In genomic region chr11:19777342-19778102, GRCh38 we compare ENCODE assay signal across 8 cellular contexts.
DNase-seq lines count a peak whose midpoint lies in the region; ATAC-seq lines count a peak whose summit lies in the region.

No MANE protein-coding gene starts in this region.

- DNase-seq in NCI-H2196 treated with DMSO at 0.1 percent for 48 hours (lab: John Stamatoyannopoulos, UW; ENCODE audit: unreplicated experiment) (peak; percentile 11), NCI-H2196 (lab: John Stamatoyannopoulos, UW; ENCODE audit: unreplicated experiment) (no peak), NCI-H146 (lab: John Stamatoyannopoulos, UW) (peak; percentile 70), mucosa of gallbladder (ENCODE audit: low spot score) (peak; percentile 29), Kasumi-1 (lab: John Stamatoyannopoulos, UW) (no peak), NCI-H446 (lab: John Stamatoyannopoulos, UW) (no peak)

- peak; percentile 66 for ATAC-seq in GM21737 (IDR thresholded peaks at IDR 0.05; ENCODE audit: unreplicated experiment)

- H3K27me3 ChIP-seq in ectodermal cell (ENCODE audit: control insufficient read depth, insufficient read depth, low read length, poor library complexity, severe bottlenecking) = peaks cover 7% of the 10 kb centered on the region

- H3K4me3 ChIP-seq in ectodermal cell (ENCODE audit: insufficient read depth, low read depth, low read length) = peak overlapping the region; percentile 59

- no peaks in the 10 kb centered on the region for H3K9me3 ChIP-seq in ectodermal cell (ENCODE audit: control insufficient read depth, low read length)

- no peak overlapping the region for H3K27ac ChIP-seq in ectodermal cell (ENCODE audit: insufficient read depth, low read depth, low read length, poor library complexity, severe bottlenecking)

- no peaks in the 10 kb centered on the region for H3K36me3 ChIP-seq in ectodermal cell (ENCODE audit: control insufficient read depth, insufficient read depth, low read length)

- WGBS in ectodermal cell, 2 experiments = 0% methylated on average over 32 to 33 of the region's 33 CpGs

- H3K4me1 ChIP-seq in ectodermal cell (ENCODE audit: control insufficient read depth, insufficient read depth, low read length) = peaks cover 49% of the 10 kb centered on the region

Comparison
In these comparisons a context has a peak if more than half of its experiments do, and no peak if none do; other contexts are left out.
1. DNase-seq: peak in NCI-H2196 treated with DMSO at 0.1 percent for 48 hours (single experiment), NCI-H146 (single experiment) and mucosa of gallbladder (single experiment); none in NCI-H2196 (single experiment), Kasumi-1 (0 of 2) and NCI-H446 (0 of 2).